Comparison of ENCODE assay signal across 1 cellular context in the genomic region with DNA sequence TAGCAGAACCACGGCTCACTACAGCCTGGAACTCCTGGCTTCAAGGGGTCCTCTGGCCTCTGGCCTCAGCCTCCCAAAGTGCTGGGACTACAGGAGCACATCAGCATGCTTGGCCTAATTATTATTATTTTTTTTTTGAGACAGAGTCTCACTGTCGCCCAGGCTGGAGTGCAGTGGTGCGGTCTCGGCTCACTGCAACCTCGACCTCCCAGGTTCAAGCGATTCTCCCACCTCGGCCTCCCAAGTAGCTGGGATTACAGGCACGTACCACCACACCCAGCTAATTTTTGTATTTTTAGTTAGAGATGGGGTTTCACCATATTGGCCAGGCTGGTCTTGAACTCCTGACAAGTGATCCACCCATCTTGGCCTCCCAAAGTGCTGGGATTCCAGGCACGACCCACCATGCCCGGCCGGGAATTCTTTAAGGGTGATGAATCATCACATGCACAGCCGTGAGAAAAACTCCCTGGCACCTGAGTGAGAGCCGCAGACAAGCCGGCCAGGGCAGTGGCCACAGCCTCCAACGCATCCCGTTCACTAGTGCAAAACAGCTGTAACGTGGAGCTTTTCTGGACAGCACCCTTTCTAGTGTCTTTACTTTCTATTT.
A peak's percentile ranks its signal among the peaks of the same experiment; 100 is the strongest.
TF ChIP-seq lines count a peak whose summit lies in the region.

No MANE protein-coding gene starts in this region.

TF ChIP-seq in HEK293, 187 proteins besides CTCF, POLR2A, EP300 and RAD21:
- TF ChIP-seq ZNF600 (tag by site-specific recombination; IDR thresholded peaks at IDR 0.05) (peak; percentile 78), GLIS2 (tag by site-specific recombination; IDR thresholded peaks at IDR 0.05) (peak; percentile 45; the same call in 1 of the 2 replicates), SP7 (tag by site-specific recombination; IDR thresholded peaks at IDR 0.05) (0 out of 2 replicates have a peak, but pooled peaks have one; percentile 12), ZNF629 (tag by site-specific recombination; IDR thresholded peaks at IDR 0.05) (peak; percentile 43; the same call in 1 of the 2 replicates), WT1 (tag by site-specific recombination; IDR thresholded peaks at IDR 0.05) (0 out of 2 replicates have a peak, but pooled peaks have one; percentile 22), ZNF394 (tag by site-specific recombination; IDR thresholded peaks at IDR 0.05; ENCODE audit: borderline replicate concordance) (0 out of 2 replicates have a peak, but pooled peaks have one; percentile 37), ZNF10 (tag by site-specific recombination; IDR thresholded peaks at IDR 0.05) (0 out of 2 replicates have a peak, but pooled peaks have one; percentile 24), PRDM1 (tag by site-specific recombination; IDR thresholded peaks at IDR 0.05) (peak; percentile 55), GLIS1 (tag by site-specific recombination; IDR thresholded peaks at IDR 0.05) (peak; percentile 76), KLF10 (tag by site-specific recombination; IDR thresholded peaks at IDR 0.05) (0 out of 2 replicates have a peak, but pooled peaks have one; percentile 9), ZFHX2 (tag by site-specific recombination; conservative IDR thresholded peaks at IDR 0.05) (0 out of 2 replicates have a peak, but pooled peaks have one; percentile 6)
- TF ChIP-seq, protein P1, sequence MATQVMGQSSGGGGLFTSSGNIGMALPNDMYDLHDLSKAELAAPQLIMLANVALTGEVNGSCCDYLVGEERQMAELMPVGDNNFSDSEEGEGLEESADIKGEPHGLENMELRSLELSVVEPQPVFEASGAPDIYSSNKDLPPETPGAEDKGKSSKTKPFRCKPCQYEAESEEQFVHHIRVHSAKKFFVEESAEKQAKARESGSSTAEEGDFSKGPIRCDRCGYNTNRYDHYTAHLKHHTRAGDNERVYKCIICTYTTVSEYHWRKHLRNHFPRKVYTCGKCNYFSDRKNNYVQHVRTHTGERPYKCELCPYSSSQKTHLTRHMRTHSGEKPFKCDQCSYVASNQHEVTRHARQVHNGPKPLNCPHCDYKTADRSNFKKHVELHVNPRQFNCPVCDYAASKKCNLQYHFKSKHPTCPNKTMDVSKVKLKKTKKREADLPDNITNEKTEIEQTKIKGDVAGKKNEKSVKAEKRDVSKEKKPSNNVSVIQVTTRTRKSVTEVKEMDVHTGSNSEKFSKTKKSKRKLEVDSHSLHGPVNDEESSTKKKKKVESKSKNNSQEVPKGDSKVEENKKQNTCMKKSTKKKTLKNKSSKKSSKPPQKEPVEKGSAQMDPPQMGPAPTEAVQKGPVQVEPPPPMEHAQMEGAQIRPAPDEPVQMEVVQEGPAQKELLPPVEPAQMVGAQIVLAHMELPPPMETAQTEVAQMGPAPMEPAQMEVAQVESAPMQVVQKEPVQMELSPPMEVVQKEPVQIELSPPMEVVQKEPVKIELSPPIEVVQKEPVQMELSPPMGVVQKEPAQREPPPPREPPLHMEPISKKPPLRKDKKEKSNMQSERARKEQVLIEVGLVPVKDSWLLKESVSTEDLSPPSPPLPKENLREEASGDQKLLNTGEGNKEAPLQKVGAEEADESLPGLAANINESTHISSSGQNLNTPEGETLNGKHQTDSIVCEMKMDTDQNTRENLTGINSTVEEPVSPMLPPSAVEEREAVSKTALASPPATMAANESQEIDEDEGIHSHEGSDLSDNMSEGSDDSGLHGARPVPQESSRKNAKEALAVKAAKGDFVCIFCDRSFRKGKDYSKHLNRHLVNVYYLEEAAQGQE (tag by site-specific recombination; IDR thresholded peaks at IDR 0.05) = peak; percentile 73; the same call in 1 of the 2 replicates
- TF ChIP-seq, protein P2, sequence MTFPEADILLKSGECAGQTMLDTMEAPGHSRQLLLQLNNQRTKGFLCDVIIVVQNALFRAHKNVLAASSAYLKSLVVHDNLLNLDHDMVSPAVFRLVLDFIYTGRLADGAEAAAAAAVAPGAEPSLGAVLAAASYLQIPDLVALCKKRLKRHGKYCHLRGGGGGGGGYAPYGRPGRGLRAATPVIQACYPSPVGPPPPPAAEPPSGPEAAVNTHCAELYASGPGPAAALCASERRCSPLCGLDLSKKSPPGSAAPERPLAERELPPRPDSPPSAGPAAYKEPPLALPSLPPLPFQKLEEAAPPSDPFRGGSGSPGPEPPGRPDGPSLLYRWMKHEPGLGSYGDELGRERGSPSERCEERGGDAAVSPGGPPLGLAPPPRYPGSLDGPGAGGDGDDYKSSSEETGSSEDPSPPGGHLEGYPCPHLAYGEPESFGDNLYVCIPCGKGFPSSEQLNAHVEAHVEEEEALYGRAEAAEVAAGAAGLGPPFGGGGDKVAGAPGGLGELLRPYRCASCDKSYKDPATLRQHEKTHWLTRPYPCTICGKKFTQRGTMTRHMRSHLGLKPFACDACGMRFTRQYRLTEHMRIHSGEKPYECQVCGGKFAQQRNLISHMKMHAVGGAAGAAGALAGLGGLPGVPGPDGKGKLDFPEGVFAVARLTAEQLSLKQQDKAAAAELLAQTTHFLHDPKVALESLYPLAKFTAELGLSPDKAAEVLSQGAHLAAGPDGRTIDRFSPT (tag by site-specific recombination; IDR thresholded peaks at IDR 0.05) = peak; percentile 62; the same call in 1 of the 2 replicates
- TF ChIP-seq, protein P3, sequence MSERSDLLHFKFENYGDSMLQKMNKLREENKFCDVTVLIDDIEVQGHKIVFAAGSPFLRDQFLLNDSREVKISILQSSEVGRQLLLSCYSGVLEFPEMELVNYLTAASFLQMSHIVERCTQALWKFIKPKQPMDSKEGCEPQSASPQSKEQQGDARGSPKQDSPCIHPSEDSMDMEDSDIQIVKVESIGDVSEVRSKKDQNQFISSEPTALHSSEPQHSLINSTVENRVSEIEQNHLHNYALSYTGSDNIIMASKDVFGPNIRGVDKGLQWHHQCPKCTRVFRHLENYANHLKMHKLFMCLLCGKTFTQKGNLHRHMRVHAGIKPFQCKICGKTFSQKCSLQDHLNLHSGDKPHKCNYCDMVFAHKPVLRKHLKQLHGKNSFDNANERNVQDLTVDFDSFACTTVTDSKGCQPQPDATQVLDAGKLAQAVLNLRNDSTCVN (tag by site-specific recombination; optimal IDR thresholded peaks at IDR 0.05) = peak; percentile 16
- TF ChIP-seq, protein P4, sequence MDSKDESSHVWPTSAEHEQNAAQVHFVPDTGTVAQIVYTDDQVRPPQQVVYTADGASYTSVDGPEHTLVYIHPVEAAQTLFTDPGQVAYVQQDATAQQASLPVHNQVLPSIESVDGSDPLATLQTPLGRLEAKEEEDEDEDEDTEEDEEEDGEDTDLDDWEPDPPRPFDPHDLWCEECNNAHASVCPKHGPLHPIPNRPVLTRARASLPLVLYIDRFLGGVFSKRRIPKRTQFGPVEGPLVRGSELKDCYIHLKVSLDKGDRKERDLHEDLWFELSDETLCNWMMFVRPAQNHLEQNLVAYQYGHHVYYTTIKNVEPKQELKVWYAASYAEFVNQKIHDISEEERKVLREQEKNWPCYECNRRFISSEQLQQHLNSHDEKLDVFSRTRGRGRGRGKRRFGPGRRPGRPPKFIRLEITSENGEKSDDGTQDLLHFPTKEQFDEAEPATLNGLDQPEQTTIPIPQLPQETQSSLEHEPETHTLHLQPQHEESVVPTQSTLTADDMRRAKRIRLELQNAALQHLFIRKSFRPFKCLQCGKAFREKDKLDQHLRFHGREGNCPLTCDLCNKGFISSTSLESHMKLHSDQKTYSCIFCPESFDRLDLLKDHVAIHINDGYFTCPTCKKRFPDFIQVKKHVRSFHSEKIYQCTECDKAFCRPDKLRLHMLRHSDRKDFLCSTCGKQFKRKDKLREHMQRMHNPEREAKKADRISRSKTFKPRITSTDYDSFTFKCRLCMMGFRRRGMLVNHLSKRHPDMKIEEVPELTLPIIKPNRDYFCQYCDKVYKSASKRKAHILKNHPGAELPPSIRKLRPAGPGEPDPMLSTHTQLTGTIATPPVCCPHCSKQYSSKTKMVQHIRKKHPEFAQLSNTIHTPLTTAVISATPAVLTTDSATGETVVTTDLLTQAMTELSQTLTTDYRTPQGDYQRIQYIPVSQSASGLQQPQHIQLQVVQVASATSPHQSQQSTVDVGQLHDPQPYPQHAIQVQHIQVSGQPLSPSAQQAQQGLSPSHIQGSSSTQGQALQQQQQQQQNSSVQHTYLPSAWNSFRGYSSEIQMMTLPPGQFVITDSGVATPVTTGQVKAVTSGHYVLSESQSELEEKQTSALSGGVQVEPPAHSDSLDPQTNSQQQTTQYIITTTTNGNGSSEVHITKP (tag by site-specific recombination; IDR thresholded peaks at IDR 0.05) = peak; percentile 33; the same call in 1 of the 2 replicates
- TF ChIP-seq, protein P5, sequence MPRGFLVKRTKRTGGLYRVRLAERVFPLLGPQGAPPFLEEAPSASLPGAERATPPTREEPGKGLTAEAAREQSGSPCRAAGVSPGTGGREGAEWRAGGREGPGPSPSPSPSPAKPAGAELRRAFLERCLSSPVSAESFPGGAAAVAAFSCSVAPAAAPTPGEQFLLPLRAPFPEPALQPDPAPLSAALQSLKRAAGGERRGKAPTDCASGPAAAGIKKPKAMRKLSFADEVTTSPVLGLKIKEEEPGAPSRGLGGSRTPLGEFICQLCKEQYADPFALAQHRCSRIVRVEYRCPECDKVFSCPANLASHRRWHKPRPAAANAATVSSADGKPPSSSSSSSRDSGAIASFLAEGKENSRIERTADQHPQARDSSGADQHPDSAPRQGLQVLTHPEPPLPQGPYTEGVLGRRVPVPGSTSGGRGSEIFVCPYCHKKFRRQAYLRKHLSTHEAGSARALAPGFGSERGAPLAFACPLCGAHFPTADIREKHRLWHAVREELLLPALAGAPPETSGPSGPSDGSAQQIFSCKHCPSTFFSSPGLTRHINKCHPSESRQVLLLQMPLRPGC (tag by site-specific recombination; IDR thresholded peaks at IDR 0.05) = 0 out of 2 replicates have a peak, but pooled peaks have one; percentile 25
